Comparison of ENCODE assay signal across 8 cellular contexts in genomic region chr15:91021516-91022074, GRCh38. TPM values are rescaled to one million over a fixed set of nuclear protein-coding genes. Genes with fewer than 3 reads are reported as not detected.
DNase-seq lines count a peak whose midpoint lies in the region; ATAC-seq, FAIRE-seq and TF ChIP-seq lines count a peak whose summit lies in the region.

No MANE protein-coding gene starts in this region.

- H3K27me3 Mint-ChIP-seq in MCF 10A (ENCODE audit: insufficient read depth, unreplicated experiment), result no peaks in the 10 kb centered on the region

- TF ChIP-seq CTCF in MCF 10A (IDR thresholded peaks at IDR 0.05; ENCODE audit: unreplicated experiment), result no peak
- TF ChIP-seq CTCF in upper lobe of left lung (IDR thresholded peaks at IDR 0.05), result no peak

- peaks cover 19 to 31% (median 22%) of the 10 kb centered on the region in 4 donors for H3K4me1 ChIP-seq in upper lobe of left lung

- POLR2A ChIA-PET in MCF 10A (lab: Yijun Ruan, JAX), result interaction anchor here (0.6 to 3.2 kb wide), 21 partner anchors 9 to 1998 kb away, joined by 3 to 27 read pairs (median 4); partner anchors contain the start of genes BLM, HDDC3, PRC1 and UNC45A

- no peak for FAIRE-seq in HTR-8/SVneo (lab: Jason Lieb, UNC)

- peaks cover under 1 to 11% (median 5%) of the 10 kb centered on the region in 4 donors for H3K36me3 ChIP-seq in upper lobe of left lung

- peaks cover 18% of the 10 kb centered on the region for H3K4me1 Mint-ChIP-seq in MCF 10A (ENCODE audit: insufficient read depth, unreplicated experiment)

- WGBS in upper lobe of left lung, 2 donors, result 9 to 14% methylated on average over 4 of the region's 4 CpGs

- peak overlapping the region; percentile 83 for H3K4me3 Mint-ChIP-seq in MCF 10A (ENCODE audit: unreplicated experiment)

- H3K36me3 Mint-ChIP-seq in MCF 10A (ENCODE audit: insufficient read depth, unreplicated experiment), result peaks cover 14% of the 10 kb centered on the region

- H3K27me3 ChIP-seq in upper lobe of left lung, result no peaks in the 10 kb centered on the region

- peak overlapping the region; percentile 51 to 87 (median 77) for H3K27ac ChIP-seq in upper lobe of left lung

- no peaks in the 10 kb centered on the region for H3K9me3 Mint-ChIP-seq in MCF 10A (ENCODE audit: unreplicated experiment)

- CTCF ChIA-PET in MCF 10A (lab: Yijun Ruan, JAX), result interaction anchor here (0.6 to 3.6 kb wide), 9 partner anchors 12 to 262 kb away, joined by 3 to 21 read pairs (median 4); partner anchors contain the start of genes HDDC3 and RCCD1

- H3K27ac Mint-ChIP-seq in MCF 10A (ENCODE audit: low read depth, unreplicated experiment), result peak overlapping the region; percentile 83

- ATAC-seq in upper lobe of left lung (ENCODE audit: low FRiP score in 2 of 2), result peak in 1 of 2 donors; percentile 33
- ATAC-seq in HG03108 (IDR thresholded peaks at IDR 0.05; ENCODE audit: unreplicated experiment), result no peak

- intact Hi-C loops in MCF 10A (cut with micrococcal nuclease), result no loop called here

- no TSS peak for BruUV-seq in MCF 10A (replicated peaks; lab: Mats Ljungman, UMichigan)

- no peak for TF ChIP-seq EP300 in upper lobe of left lung (IDR thresholded peaks at IDR 0.05)

- H3K4me3 ChIP-seq in upper lobe of left lung, result peak overlapping the region; percentile 63 to 99 (median 97)

- TF ChIP-seq POLR2A in upper lobe of left lung (IDR thresholded peaks at IDR 0.05), result no peak

- H3K9me3 ChIP-seq in upper lobe of left lung, result no peaks in the 10 kb centered on the region

- DNase-seq in NCI-H524 (lab: John Stamatoyannopoulos, UW), result peak; percentile 7 to 18
- DNase-seq in NCI-H524 treated with DMSO at 0.1 percent for 48 hours (lab: John Stamatoyannopoulos, UW), result no peak
- peak; percentile 33 for DNase-seq in M059J (ENCODE audit: low read depth)
- no peak for DNase-seq in MCF 10A (ENCODE audit: unreplicated experiment)
- peak; percentile 13 to 18 for DNase-seq in lung microvascular endothelial cell (ENCODE audit: low read depth in 2 of 2)
- DNase-seq in upper lobe of left lung, result no peak
- no peak for DNase-seq in HTR-8/SVneo (ENCODE audit: insufficient read length, low spot score)

RNA-seq across cellular contexts. Expression of gene VPS33B, which starts 0.8 kb away (rescaled TPM):
- total RNA-seq in M059J (2014; rRNA removed; shearing (Covaris generic)), result 7.3 TPM in 2 replicates
- total RNA-seq in MCF 10A (2022) (11.7 and 12.6 TPM in 2 replicates), lung microvascular endothelial cell (8.7 and 10.5 TPM in 2 replicates), upper lobe of left lung (10 to 100 TPM in 4 of 6 donors, 1 to 10 TPM in 2; 9.2 to 20.2 (median 14.8) TPM)

RNA-seq across cellular contexts. Expression of gene PRC1, which starts 27.3 kb away (rescaled TPM):
- 262 and 342 TPM in 2 replicates for total RNA-seq in M059J (2014; rRNA removed; shearing (Covaris generic))
- total RNA-seq in MCF 10A (2022) (83.1 and 125 TPM in 2 replicates), lung microvascular endothelial cell (22.6 and 60.6 TPM in 2 replicates), upper lobe of left lung (10 to 100 TPM in 3 of 6 donors, 1 to 10 TPM in 3; 4.1 to 20.0 (median 10.7) TPM)

Comparison
In these comparisons a context has a peak if more than half of its experiments do, and no peak if none do; other contexts are left out.
1. DNase-seq: peak in NCI-H524 (2 of 2), M059J (single experiment) and lung microvascular endothelial cell (2 of 2); none in NCI-H524 treated with DMSO at 0.1 percent for 48 hours (single experiment), MCF 10A (single experiment), upper lobe of left lung (0 of 2) and HTR-8/SVneo (single experiment).